ENCODE assay signal across 8 cellular contexts in genomic region chr9:120792898-120793765, GRCh38. TPM values are rescaled to one million over a fixed set of nuclear protein-coding genes. Genes with fewer than 3 reads are reported as not detected.
DNase-seq lines count a peak whose midpoint lies in the region; ATAC-seq, FAIRE-seq and TF ChIP-seq lines count a peak whose summit lies in the region.

TSS of gene FBXW2 (minus strand) at chr9:120793416. CDS start at chr9:120788258, 5,158 bp downstream.

- no peak; a peak in 2 of 5 replicates for TF ChIP-seq RAD21 in A549 (conservative IDR thresholded peaks at IDR 0.05 in 1 of 2, IDR thresholded peaks at IDR 0.05 in 1 of 2)

- peak within 1 kb of the TSS; percentile 82 to 97 (median 93) for H3K9ac ChIP-seq in skeletal muscle tissue (ENCODE audit: low read depth in 1 of 3, low read length in 3 of 3)

- no peak for TF ChIP-seq EP300 in A549 (IDR thresholded peaks at IDR 0.05)

- H3K27ac ChIP-seq in A549, result peak within 1 kb of the TSS; percentile 89 to 97
- peak within 1 kb of the TSS; percentile 90 for H3K27ac ChIP-seq in WERI-Rb-1
- H3K27ac ChIP-seq in breast epithelium, result peak within 1 kb of the TSS; percentile 83 to 88
- peak within 1 kb of the TSS; percentile 67 for H3K27ac ChIP-seq in skeletal muscle tissue (ENCODE audit: low read depth, low read length)

- peaks cover 16% of the 10 kb centered on the region for H3K4me1 ChIP-seq in A549
- peaks cover 0 to 4% of the 10 kb centered on the region in 2 donors for H3K4me1 ChIP-seq in breast epithelium
- peaks cover 18 to 25% (median 23%) of the 10 kb centered on the region in 3 donors for H3K4me1 ChIP-seq in skeletal muscle tissue (ENCODE audit: control insufficient read depth in 3 of 3, insufficient read depth in 3 of 3, low read length in 3 of 3)

- no peak for FAIRE-seq in A549 (lab: Jason Lieb, UNC)

- CTCF ChIA-PET in A549 (lab: Yijun Ruan, JAX), result interaction anchor here (0.6 to 2.3 kb wide), 7 partner anchors 14 to 289 kb away, joined by 3 to 14 read pairs (median 4); no protein-coding TSS in a partner anchor

- TF ChIP-seq CTCF in A549 (IDR thresholded peaks at IDR 0.05) (no peak), WERI-Rb-1 (IDR thresholded peaks at IDR 0.05; ENCODE audit: low read depth, low read length) (no peak), breast epithelium (IDR thresholded peaks at IDR 0.05) (peak in 1 of 3 donors; percentile 54)

- peak within 1 kb of the TSS; percentile 79 for H3K4me2 ChIP-seq in A549

- POLR2A ChIA-PET in A549 (lab: Yijun Ruan, JAX), result interaction anchor here (0.6 to 2.1 kb wide), 38 partner anchors 9 to 328 kb away, joined by 3 to 17 read pairs (median 4); partner anchors contain the start of genes MEGF9 and PHF19

- TF ChIP-seq POLR2A in A549 (IDR thresholded peaks at IDR 0.05; ENCODE audit: low read length) (peak; percentile 96), breast epithelium (IDR thresholded peaks at IDR 0.05) (peak; percentile 87)

- WGBS in A549 (ENCODE audit: missing lambda C conversion rate), result 2% methylated on average over 35 of the region's 72 CpGs

- ATAC-seq in A549 (peak; percentile 99), GM18861 (IDR thresholded peaks at IDR 0.05; ENCODE audit: unreplicated experiment) (peak; percentile 81), HG03095 (IDR thresholded peaks at IDR 0.05; ENCODE audit: unreplicated experiment) (peak; percentile 84)

- intact Hi-C loops in breast epithelium (cut with DNase I; ENCODE audit: low total_unique reads), result no loop called here

- H3K4me3 ChIP-seq in A549 (peak within 1 kb of the TSS; percentile 67), WERI-Rb-1 (ENCODE audit: low read depth, low read length) (peak within 1 kb of the TSS; percentile 83), breast epithelium (peak within 1 kb of the TSS; percentile 74 to 96 (median 84)), iPS-18c (ENCODE audit: insufficient read depth, low read depth, low read length) (peak within 1 kb of the TSS; percentile 95), skeletal muscle tissue (ENCODE audit: low read length in 3 of 3) (peak within 1 kb of the TSS; percentile 86 to 97 (median 97))

- peak; percentile 90 to 92 for DNase-seq in A549 (ENCODE audit: low read depth in 1 of 2, low spot score in 1 of 2)
- DNase-seq in NCI-H2171 treated with DMSO at 0.1 percent for 48 hours (lab: John Stamatoyannopoulos, UW), result peak; percentile 88
- peak; percentile 96 for DNase-seq in WERI-Rb-1
- DNase-seq in breast epithelium (ENCODE audit: low spot score in 2 of 2), result peak; percentile 79 to 88

- H3K9me3 ChIP-seq in A549, result no peaks in the 10 kb centered on the region
- no peaks in the 10 kb centered on the region for H3K9me3 ChIP-seq in WERI-Rb-1 (ENCODE audit: severe bottlenecking)
- H3K9me3 ChIP-seq in breast epithelium, result no peaks in the 10 kb centered on the region
- no peaks in the 10 kb centered on the region for H3K9me3 ChIP-seq in iPS-18c (ENCODE audit: control insufficient read depth, insufficient read depth, low read length)
- no peaks in the 10 kb centered on the region for H3K9me3 ChIP-seq in skeletal muscle tissue (ENCODE audit: control insufficient read depth in 3 of 3, low read length in 3 of 3)

- H3K27me3 ChIP-seq in WERI-Rb-1 (ENCODE audit: insufficient read depth, low read depth, severe bottlenecking) (no peaks in the 10 kb centered on the region), breast epithelium (no peaks in the 10 kb centered on the region), skeletal muscle tissue (ENCODE audit: control insufficient read depth in 3 of 3, insufficient read depth in 3 of 3, low read length in 3 of 3) (no peaks in the 10 kb centered on the region)

- H3K36me3 ChIP-seq in WERI-Rb-1 (peaks cover 37% of the 10 kb centered on the region), breast epithelium (no peaks in the 10 kb centered on the region), skeletal muscle tissue (ENCODE audit: control insufficient read depth in 3 of 3, insufficient read depth in 3 of 3, low read length in 3 of 3) (peaks cover 3 to 9% (median 3%) of the 10 kb centered on the region in 3 donors)

TF ChIP-seq in A549, 52 proteins besides CTCF, POLR2A, EP300 and RAD21:
- TF ChIP-seq PBX3 (IDR thresholded peaks at IDR 0.05), result peak; percentile 61
- no peak for TF ChIP-seq CBX2 (IDR thresholded peaks at IDR 0.05; ENCODE audit: borderline replicate concordance, low read depth)
- TF ChIP-seq MAZ (IDR thresholded peaks at IDR 0.05; ENCODE audit: borderline replicate concordance, low read depth, low read length), result 0 out of 2 replicates have a peak, but pooled peaks have one; percentile 78
- TF ChIP-seq HOXA7 (CRISPR knock-in tag; IDR thresholded peaks at IDR 0.05), result no peak
- TF ChIP-seq ELK1 (IDR thresholded peaks at IDR 0.05; ENCODE audit: low read depth, low read length), result peak; percentile 88
- TF ChIP-seq MAX (IDR thresholded peaks at IDR 0.05), result peak; percentile 94
- no peak for TF ChIP-seq ESRRA (IDR thresholded peaks at IDR 0.05; ENCODE audit: borderline replicate concordance, low read length)
- no peak for TF ChIP-seq ZC3H11A (IDR thresholded peaks at IDR 0.05)
- TF ChIP-seq BCL3 (IDR thresholded peaks at IDR 0.05), result peak; percentile 95
- TF ChIP-seq E2F6 (IDR thresholded peaks at IDR 0.05; ENCODE audit: borderline replicate concordance, low read depth), result peak; percentile 61
- TF ChIP-seq JUN (IDR thresholded peaks at IDR 0.05), result peak; percentile 86 to 97; a peak in 4 of 5 replicates
- TF ChIP-seq KDM5A (IDR thresholded peaks at IDR 0.05), result peak; percentile 76
- TF ChIP-seq PHF8 (IDR thresholded peaks at IDR 0.05; ENCODE audit: borderline replicate concordance, low read depth), result peak; percentile 79; the same call in 1 of the 2 replicates
- 0 out of 2 replicates have a peak, but pooled peaks have one; percentile 22 for TF ChIP-seq RFX5 (IDR thresholded peaks at IDR 0.05)
- no peak for TF ChIP-seq SREBF2 (IDR thresholded peaks at IDR 0.05)
- TF ChIP-seq FOSL2 (IDR thresholded peaks at IDR 0.05), result no peak
- TF ChIP-seq FOSL2 (CRISPR knock-in tag; IDR thresholded peaks at IDR 0.05), result no peak
- 0 out of 2 replicates have a peak, but pooled peaks have one; percentile 31 for TF ChIP-seq GATA3 (IDR thresholded peaks at IDR 0.05; ENCODE audit: borderline replicate concordance)

RNA-seq across cellular contexts. Expression of gene FBXW2, which starts in this region (rescaled TPM):
- 56.0 and 60.0 TPM in 2 replicates for polyA plus RNA-seq in A549 (2011; rRNA removed)
- polyA plus RNA-seq in A549 (2012; cell fraction: cytosol; rRNA removed), result 28.8 and 29.0 TPM in 2 replicates
- polyA plus RNA-seq in A549 (2012; cell fraction: nucleus; rRNA removed), result 15.5 and 27.9 TPM in 2 replicates
- polyA plus RNA-seq in A549 (2017; fragmentation: RNase III; extraction: RNeasy Plus Mini Kit Qiagen cat#74134 plus additional on column Dnase treatment), result 28.8 to 33.5 TPM (median 33.1 TPM) in 3 replicates
- 50.3 and 56.8 TPM in 2 replicates for polyA minus RNA-seq in A549 (2011; rRNA and poly(A)+ RNA removed)
- 10 to 100 TPM; 44.9 to 49.9 (median 49.8) TPM for total RNA-seq in breast epithelium
- 20.4 TPM for total RNA-seq in skeletal muscle tissue

Comparison
In these comparisons a context has a peak if more than half of its experiments do, and no peak if none do; other contexts are left out.
1. Peak in every context shown above with its lines: DNase-seq, ATAC-seq, H3K4me3 ChIP-seq and H3K27ac ChIP-seq.